In genomic region chr12:94874086-94874985, GRCh38 we compare ENCODE assay signal across 8 cellular contexts.
DNase-seq lines count a peak whose midpoint lies in the region; ATAC-seq and TF ChIP-seq lines count a peak whose summit lies in the region.

No MANE protein-coding gene starts in this region.

- H3K9me3 Mint-ChIP-seq in activated naive CD4-positive, alpha-beta T cell treated with anti-CD3 and anti-CD28 coated beads for 36 hours, result no peaks in the 10 kb centered on the region
- H3K9me3 Mint-ChIP-seq in brain, result peaks cover 0 to 4% (median 2%) of the 10 kb centered on the region in 5 experiments
- no peaks in the 10 kb centered on the region for H3K9me3 Mint-ChIP-seq in type B pancreatic cell

- H3K79me1 ChIP-seq in mesendoderm (ENCODE audit: low read length), result no peaks in the 10 kb centered on the region

- H3K27me3 ChIP-seq in mesendoderm (ENCODE audit: insufficient read depth, low read length, poor library complexity), result peaks cover 34% of the 10 kb centered on the region

- H2BK120ac ChIP-seq in mesendoderm (ENCODE audit: low read depth, low read length), result no peak overlapping the region

- no peak overlapping the region for H4K8ac ChIP-seq in mesendoderm (ENCODE audit: low read depth, low read length)

- TF ChIP-seq CTCF in brain (conservative IDR thresholded peaks at IDR 0.05), result no peak
- TF ChIP-seq CTCF in type B pancreatic cell (conservative IDR thresholded peaks at IDR 0.05), result no peak

- ATAC-seq in HG03521 (IDR thresholded peaks at IDR 0.05; ENCODE audit: unreplicated experiment) (no peak), HG03196 (IDR thresholded peaks at IDR 0.05; ENCODE audit: unreplicated experiment) (no peak)

- intact Hi-C loops in activated naive CD4-positive, alpha-beta T cell treated with anti-CD3 and anti-CD28 coated beads for 36 hours (cut with micrococcal nuclease), result loop anchor here (2.0 kb wide), 3 partner anchors 56 to 546 kb away; no protein-coding TSS in a partner anchor

- H3K56ac ChIP-seq in mesendoderm (ENCODE audit: low read length), result peak overlapping the region; percentile 7

- no peak overlapping the region for H4K5ac ChIP-seq in mesendoderm (ENCODE audit: low read length)

- no peak overlapping the region for H2AK5ac ChIP-seq in mesendoderm (ENCODE audit: low read length)

- H3K4me1 Mint-ChIP-seq in activated naive CD4-positive, alpha-beta T cell treated with anti-CD3 and anti-CD28 coated beads for 36 hours (ENCODE audit: low read depth), result peaks cover 21% of the 10 kb centered on the region
- H3K4me1 Mint-ChIP-seq in brain (peaks cover 17% of the 10 kb centered on the region), type B pancreatic cell (ENCODE audit: unreplicated experiment) (peaks cover 4% of the 10 kb centered on the region)

- no peak overlapping the region for H2BK15ac ChIP-seq in mesendoderm (replicated peaks; ENCODE audit: low read depth)

- peak overlapping the region; percentile 57 for H3K4me2 ChIP-seq in mesendoderm (ENCODE audit: low read length)

- no peak overlapping the region for H2BK5ac ChIP-seq in mesendoderm (ENCODE audit: low read length)

- no peaks in the 10 kb centered on the region for H3K79me2 ChIP-seq in mesendoderm (ENCODE audit: control insufficient read depth, insufficient read depth, low read length)

- no peak overlapping the region for H3K27ac Mint-ChIP-seq in activated naive CD4-positive, alpha-beta T cell treated with anti-CD3 and anti-CD28 coated beads for 36 hours
- peak overlapping the region in 1 of 5 experiments; percentile 13 for H3K27ac Mint-ChIP-seq in brain
- H3K27ac Mint-ChIP-seq in type B pancreatic cell, result no peak overlapping the region

- H3K27me3 Mint-ChIP-seq in activated naive CD4-positive, alpha-beta T cell treated with anti-CD3 and anti-CD28 coated beads for 36 hours (ENCODE audit: low read depth), result peaks cover 57% of the 10 kb centered on the region
- peaks cover 75% of the 10 kb centered on the region for H3K27me3 Mint-ChIP-seq in brain
- peaks cover 80% of the 10 kb centered on the region for H3K27me3 Mint-ChIP-seq in type B pancreatic cell

- H3K23ac ChIP-seq in mesendoderm (ENCODE audit: low read length), result no peak overlapping the region

- peak overlapping the region; percentile 50 for H3K4me3 Mint-ChIP-seq in activated naive CD4-positive, alpha-beta T cell treated with anti-CD3 and anti-CD28 coated beads for 36 hours
- H3K4me3 Mint-ChIP-seq in brain, result peak overlapping the region; percentile 78 to 89 (median 86)
- H3K4me3 Mint-ChIP-seq in type B pancreatic cell, result peak overlapping the region; percentile 86

- no peaks in the 10 kb centered on the region for H3K36me3 Mint-ChIP-seq in activated naive CD4-positive, alpha-beta T cell treated with anti-CD3 and anti-CD28 coated beads for 36 hours (ENCODE audit: low read depth)
- H3K36me3 Mint-ChIP-seq in brain, result no peaks in the 10 kb centered on the region
- H3K36me3 Mint-ChIP-seq in type B pancreatic cell, result no peaks in the 10 kb centered on the region

- no peaks in the 10 kb centered on the region for H3K4me1 ChIP-seq in mesendoderm (ENCODE audit: control insufficient read depth, low read depth, low read length)

- no peak overlapping the region for H3K18ac ChIP-seq in mesendoderm (ENCODE audit: low read length)

- no peak overlapping the region for H3K4ac ChIP-seq in mesendoderm (ENCODE audit: low read depth, low read length)

- CTCF ChIA-PET in activated naive CD4-positive, alpha-beta T cell treated with anti-CD3 and anti-CD28 coated beads for 36 hours (lab: Charles Lee), result interaction anchor here (0.7 to 1.2 kb wide), 3 partner anchors 9 to 161 kb away, joined by 3 read pairs; no protein-coding TSS in a partner anchor

- no peak overlapping the region for H3K27ac ChIP-seq in mesendoderm (ENCODE audit: low read depth, low read length)

- H3K36me3 ChIP-seq in mesendoderm (ENCODE audit: control insufficient read depth, insufficient read depth, low read length), result no peaks in the 10 kb centered on the region

- H3K4me3 ChIP-seq in mesendoderm (ENCODE audit: low read length), result no peak overlapping the region

- peak overlapping the region; percentile 32 for H3K9ac ChIP-seq in mesendoderm (ENCODE audit: low read length)

- no peak for DNase-seq in activated naive CD4-positive, alpha-beta T cell treated with anti-CD3 and anti-CD28 coated beads for 36 hours
- no peak for DNase-seq in activated naive CD4-positive, alpha-beta T cell treated with Interleukin-2 at 50 U/mL for 16 hours
- DNase-seq in mesendoderm (no peak), type B pancreatic cell (ENCODE audit: extremely low spot score, unreplicated experiment) (no peak), putamen (ENCODE audit: low spot score) (no peak)

- no CpG with 5 or more reads among the region's 38 CpGs for WGBS in mesendoderm (ENCODE audit: extremely low coverage, insufficient coverage, low lambda C conversion rate)
